8 cellular contexts compared by ENCODE assay signal in the genomic region with DNA sequence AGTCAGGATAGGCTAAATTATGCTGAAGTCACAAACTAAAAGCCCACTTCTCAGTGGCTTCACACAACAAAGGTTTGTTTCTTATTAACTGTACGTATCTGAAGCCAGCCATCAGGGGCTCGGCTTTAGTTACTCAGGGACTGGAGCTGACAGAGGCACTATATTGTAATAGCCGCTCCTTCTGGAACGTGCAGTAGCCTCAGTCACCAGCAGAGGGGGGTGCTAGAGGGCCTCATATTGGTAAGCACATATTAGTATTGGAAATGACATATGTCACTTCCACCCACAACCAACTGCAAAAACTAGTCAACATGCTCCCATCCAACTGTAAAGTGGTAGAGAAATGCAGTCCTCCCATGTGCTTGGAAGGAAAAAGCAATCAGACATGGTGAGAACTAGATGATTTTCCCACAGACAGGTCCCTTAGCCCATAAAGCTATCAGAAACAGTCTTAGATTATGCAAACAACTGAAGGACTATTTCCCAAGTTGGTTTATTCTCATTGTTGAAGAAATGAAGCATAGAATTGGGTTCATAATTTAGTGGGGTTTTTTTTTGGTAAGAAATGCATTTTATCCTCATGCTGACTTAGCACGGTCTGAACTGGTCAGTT.
DNase-seq lines count a peak whose midpoint lies in the region; ATAC-seq and TF ChIP-seq lines count a peak whose summit lies in the region.

No MANE protein-coding gene starts in this region.

- H3K4me3 Mint-ChIP-seq in stimulated activated memory B cell treated with anti-CD40 and anti-IgM and Interleukin-4, amounts not matched to agents 10 μg/mL and 1 μg/mL and 100 μg/mL, for 72 hours: no peak overlapping the region

- peak; percentile 11 for DNase-seq in NCI-H226
- peak; percentile 82 for DNase-seq in activated CD4-positive, alpha-beta T cell treated with anti-CD3 and anti-CD28 coated beads for 48 hours
- peak; percentile 37 for DNase-seq in effector CD4-positive, alpha-beta T cell
- peak; percentile 21 for DNase-seq in midbrain (lab: John Stamatoyannopoulos, UW)

- H3K27ac ChIP-seq in C4-2B: no peak overlapping the region

- no peaks in the 10 kb centered on the region for H3K36me3 Mint-ChIP-seq in stimulated activated memory B cell treated with anti-CD40 and anti-IgM and Interleukin-4, amounts not matched to agents 10 μg/mL and 1 μg/mL and 100 μg/mL, for 72 hours

- peaks cover 6% of the 10 kb centered on the region for H3K4me1 Mint-ChIP-seq in stimulated activated memory B cell treated with anti-CD40 and anti-IgM and Interleukin-4, amounts not matched to agents 10 μg/mL and 1 μg/mL and 100 μg/mL, for 72 hours

- H3K9me3 Mint-ChIP-seq in stimulated activated memory B cell treated with anti-CD40 and anti-IgM and Interleukin-4, amounts not matched to agents 10 μg/mL and 1 μg/mL and 100 μg/mL, for 72 hours: no peaks in the 10 kb centered on the region

- ATAC-seq in GM18907 (IDR thresholded peaks at IDR 0.05; ENCODE audit: unreplicated experiment) (peak; percentile 99), HG03095 (IDR thresholded peaks at IDR 0.05; ENCODE audit: unreplicated experiment) (peak; percentile 94)
- ATAC-seq in stimulated activated memory B cell treated with anti-CD40 and anti-IgM and Interleukin-4, amounts not matched to agents 10 μg/mL and 1 μg/mL and 100 μg/mL, for 72 hours: peak; percentile 79

- peaks cover 17% of the 10 kb centered on the region for H3K27me3 Mint-ChIP-seq in stimulated activated memory B cell treated with anti-CD40 and anti-IgM and Interleukin-4, amounts not matched to agents 10 μg/mL and 1 μg/mL and 100 μg/mL, for 72 hours

- no peak overlapping the region for H3K27ac Mint-ChIP-seq in stimulated activated memory B cell treated with anti-CD40 and anti-IgM and Interleukin-4, amounts not matched to agents 10 μg/mL and 1 μg/mL and 100 μg/mL, for 72 hours

- TF ChIP-seq CTCF in C4-2B (conservative IDR thresholded peaks at IDR 0.05): peak; percentile 97

Comparison
In these comparisons a context has a peak if more than half of its experiments do, and no peak if none do; other contexts are left out.
1. DNase-seq: peak in every context shown above with its lines; median percentile 82 in activated CD4-positive, alpha-beta T cell treated with anti-CD3 and anti-CD28 coated beads for 48 hours; 37 in effector CD4-positive, alpha-beta T cell; 21 in midbrain; 11 in NCI-H226.